24 cellular contexts compared by ENCODE assay signal in genomic region chr15:33113666-33114483, GRCh38.
DNase-seq lines count a peak whose midpoint lies in the region; TF ChIP-seq lines count a peak whose summit lies in the region.
"Had no signal": no experiment of that assay in that cellular context is flagged by ENCODE, and none has a peak within 500 bp of the region (broad histone marks: within the 10 kb centered on the region; RNA-seq: fewer than 3 reads in every experiment).

No MANE protein-coding gene starts in this region.

- H3K4me1 Mint-ChIP-seq in nephron progenitor cell: peaks cover 64% of the 10 kb centered on the region
- H3K4me1 Mint-ChIP-seq: activated naive CD4-positive, alpha-beta T cell treated with anti-CD3 and anti-CD28 coated beads, Interleukin-2, amount 50 U/mL, for 24 hours; activated T-helper 17 cell treated with anti-CD3 and anti-CD28 coated beads, Interleukin-2, amount 50 U/mL, for 72 hours; naive thymus-derived CD8-positive, alpha-beta T cell had no signal

- no peaks in the 10 kb centered on the region for H3K36me3 ChIP-seq in brain microvascular endothelial cell (replicated peaks)
- H3K36me3 ChIP-seq: heart left ventricle had no signal

- H3K27ac Mint-ChIP-seq in nephron progenitor cell: peak overlapping the region; percentile 78
- H3K27ac Mint-ChIP-seq: activated CD4-positive, alpha-beta memory T cell treated with anti-CD3 and anti-CD28 coated beads for 36 hours; activated naive CD4-positive, alpha-beta T cell treated with anti-CD3 and anti-CD28 coated beads, Interleukin-2, amount 50 U/mL, for 24 hours; activated T-helper 17 cell treated with anti-CD3 and anti-CD28 coated beads, Interleukin-2, amount 50 U/mL, for 72 hours; CD14-positive monocyte; stimulated activated naive CD8-positive, alpha-beta T cell treated with anti-CD3 and anti-CD28 coated beads, Interleukin-15, Interleukin-2, amounts not matched to agents 100 ng/mL and 50 ng/mL, for 24 hours; WTC11 had no signal

- DNase-seq in ELF-1 (ENCODE audit: low read depth, low spot score) (peak; percentile 68), brain microvascular endothelial cell (peak; percentile 68), nephron progenitor cell (no peak), posterior cingulate gyrus (no peak), DMS 273 treated with DMSO at 0.1 percent for 48 hours (lab: John Stamatoyannopoulos, UW) (no peak), NOMO-1 (lab: John Stamatoyannopoulos, UW; ENCODE audit: unreplicated experiment in 2 of 2) (no peak), GDM1 (lab: John Stamatoyannopoulos, UW) (no peak)
- DNase-seq: activated CD4-positive, alpha-beta memory T cell treated with anti-CD3 and anti-CD28 coated beads for 36 hours; activated CD8-positive, alpha-beta memory T cell treated with anti-CD3 and anti-CD28 coated beads, Interleukin-2, amount 50 U/mL, for 48 hours; heart left ventricle; KG1; MM.1S; naive thymus-derived CD8-positive, alpha-beta T cell; NCI-H1417 treated with DMSO at 0.1 percent for 48 hours; NCI-H510A treated with DMSO at 0.1 percent for 48 hours; stimulated activated CD4-positive, alpha-beta T cell treated with anti-CD3 and anti-CD28 coated beads, Interleukin-15, amount 100 ng/mL, for 24 hours; T-helper 9 cell had no signal

- H3K27me3 ChIP-seq in brain microvascular endothelial cell (replicated peaks): no peaks in the 10 kb centered on the region
- H3K27me3 ChIP-seq: heart left ventricle had no signal

- in situ Hi-C loops in brain microvascular endothelial cell (cut with HindIII; ENCODE audit: low pct_ligation_motif_present, low sequenced_read_pairs): no loop called here

- intact Hi-C loops in posterior cingulate gyrus (cut with DNase I): no loop called here

- no peaks in the 10 kb centered on the region for H3K27me3 Mint-ChIP-seq in nephron progenitor cell (ENCODE audit: low read depth, poor library complexity)
- H3K27me3 Mint-ChIP-seq: activated naive CD4-positive, alpha-beta T cell treated with anti-CD3 and anti-CD28 coated beads, Interleukin-2, amount 50 U/mL, for 24 hours; activated T-helper 17 cell treated with anti-CD3 and anti-CD28 coated beads, Interleukin-2, amount 50 U/mL, for 72 hours; stimulated activated naive CD8-positive, alpha-beta T cell treated with anti-CD3 and anti-CD28 coated beads, Interleukin-15, Interleukin-2, amounts not matched to agents 100 ng/mL and 50 ng/mL, for 24 hours had no signal

- TF ChIP-seq EP300 in Ishikawa (IDR thresholded peaks at IDR 0.05; ENCODE audit: borderline replicate concordance): 0 out of 2 replicates have a peak, but pooled peaks have one; percentile 37

- no peak for TF ChIP-seq RAD21 in Ishikawa (IDR thresholded peaks at IDR 0.05; ENCODE audit: low read depth)

- no peak for TF ChIP-seq CTCF in brain microvascular endothelial cell (IDR thresholded peaks at IDR 0.05; ENCODE audit: low read depth, low read length, missing control alignments)
- TF ChIP-seq CTCF in nephron progenitor cell (IDR thresholded peaks at IDR 0.05): no peak

- no peak overlapping the region for H3K4me3 ChIP-seq in brain microvascular endothelial cell (ENCODE audit: low read depth, low read length)
- H3K4me3 ChIP-seq: heart left ventricle had no signal

- peaks cover 26% of the 10 kb centered on the region for H3K36me3 Mint-ChIP-seq in nephron progenitor cell (ENCODE audit: low read depth)
- H3K36me3 Mint-ChIP-seq: activated CD4-positive, alpha-beta memory T cell treated with anti-CD3 and anti-CD28 coated beads for 36 hours; activated naive CD4-positive, alpha-beta T cell treated with anti-CD3 and anti-CD28 coated beads, Interleukin-2, amount 50 U/mL, for 24 hours; naive thymus-derived CD8-positive, alpha-beta T cell; WTC11 had no signal

- H3K9me3 Mint-ChIP-seq in nephron progenitor cell: peaks cover 16% of the 10 kb centered on the region
- H3K9me3 Mint-ChIP-seq: activated CD4-positive, alpha-beta memory T cell treated with anti-CD3 and anti-CD28 coated beads for 36 hours; activated T-helper 17 cell treated with anti-CD3 and anti-CD28 coated beads, Interleukin-2, amount 50 U/mL, for 72 hours; naive thymus-derived CD8-positive, alpha-beta T cell; stimulated activated naive CD8-positive, alpha-beta T cell treated with anti-CD3 and anti-CD28 coated beads, Interleukin-15, Interleukin-2, amounts not matched to agents 100 ng/mL and 50 ng/mL, for 24 hours had no signal

- H3K4me3 Mint-ChIP-seq in nephron progenitor cell: peak overlapping the region; percentile 8
- H3K4me3 Mint-ChIP-seq: activated CD4-positive, alpha-beta memory T cell treated with anti-CD3 and anti-CD28 coated beads for 36 hours; activated naive CD4-positive, alpha-beta T cell treated with anti-CD3 and anti-CD28 coated beads, Interleukin-2, amount 50 U/mL, for 24 hours; activated T-helper 17 cell treated with anti-CD3 and anti-CD28 coated beads, Interleukin-2, amount 50 U/mL, for 72 hours; CD14-positive monocyte; naive thymus-derived CD8-positive, alpha-beta T cell; stimulated activated naive CD8-positive, alpha-beta T cell treated with anti-CD3 and anti-CD28 coated beads, Interleukin-15, Interleukin-2, amounts not matched to agents 100 ng/mL and 50 ng/mL, for 24 hours; WTC11 had no signal

- H3K27ac ChIP-seq in brain microvascular endothelial cell: peak overlapping the region; percentile 97
- H3K27ac ChIP-seq: epithelial cell of prostate, heart left ventricle had no signal

TF ChIP-seq in Ishikawa, 13 proteins besides CTCF, POLR2A, EP300 and RAD21:
- 0 out of 2 replicates have a peak, but pooled peaks have one; percentile 32 for TF ChIP-seq FOXM1 (IDR thresholded peaks at IDR 0.05; ENCODE audit: borderline replicate concordance, low read depth)
- TF ChIP-seq NFIC (IDR thresholded peaks at IDR 0.05): peak; percentile 58
- TF ChIP-seq EGR1 (IDR thresholded peaks at IDR 0.05): no peak
- 0 out of 2 replicates have a peak, but pooled peaks have one; percentile 40 for TF ChIP-seq MAX (IDR thresholded peaks at IDR 0.05)
- peak; percentile 65 for TF ChIP-seq USF1 (IDR thresholded peaks at IDR 0.05)

Comparison
In these comparisons a context has a peak if more than half of its experiments do, and no peak if none do; other contexts are left out.
1. DNase-seq: peak in ELF-1 (single experiment) and brain microvascular endothelial cell (single experiment); none in nephron progenitor cell (single experiment), posterior cingulate gyrus (0 of 10), DMS 273 treated with DMSO at 0.1 percent for 48 hours (single experiment), NOMO-1 (0 of 2) and GDM1 (single experiment).